29 cellular contexts compared by ENCODE assay signal in the genomic region with DNA sequence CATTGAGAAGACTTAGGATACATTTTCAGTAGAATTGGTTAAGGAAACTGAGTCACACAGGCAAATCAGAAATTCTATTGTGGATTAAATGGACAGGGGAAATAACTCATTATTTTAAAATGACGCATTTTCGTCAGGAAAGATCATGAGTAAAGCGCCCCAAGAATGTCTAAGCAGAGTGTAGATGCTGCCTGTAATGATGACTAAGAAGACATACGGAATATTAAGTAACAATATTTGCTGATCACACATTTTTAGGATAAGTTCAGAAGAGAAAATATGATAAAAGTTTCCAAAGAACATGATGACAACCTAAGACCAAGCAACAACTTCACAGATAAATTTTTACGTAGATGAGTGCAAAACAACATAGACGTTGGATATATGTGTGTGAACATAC.
DNase-seq lines count a peak whose midpoint lies in the region; ATAC-seq and TF ChIP-seq lines count a peak whose summit lies in the region.
"Had no signal": no experiment of that assay in that cellular context is flagged by ENCODE, and none has a peak within 500 bp of the region (broad histone marks: within the 10 kb centered on the region; RNA-seq: fewer than 3 reads in every experiment).

No MANE protein-coding gene starts in this region.

- no peak overlapping the region for H3K9ac ChIP-seq in IMR-90 (ENCODE audit: low read depth, low read length)
- H3K9ac ChIP-seq: BLaER1, neural progenitor cell had no signal

- H3K79me1 ChIP-seq in IMR-90 (ENCODE audit: low read depth in 1 of 2, low read length in 2 of 2) = no peaks in the 10 kb centered on the region

- no TSS peak for BruUV-seq in IMR-90 (replicated peaks; lab: Mats Ljungman, UMichigan)

- no peak overlapping the region for H2AFZ ChIP-seq in IMR-90 (replicated peaks; ENCODE audit: low read length, poor library complexity)

- CTCF ChIA-PET in IMR-90 (lab: Yijun Ruan, JAX) = no interaction called here

- no peaks in the 10 kb centered on the region for H3K36me3 ChIP-seq in IMR-90 (ENCODE audit: control insufficient read depth, insufficient read depth, low read length)
- H3K36me3 ChIP-seq: BLaER1, neural progenitor cell, upper lobe of right lung had no signal

- no peak overlapping the region for H4K5ac ChIP-seq in IMR-90 (ENCODE audit: low read depth, low read length)

- in situ Hi-C loops in IMR-90 (cut with MboI; ENCODE audit: low sequenced_read_pairs) = no loop called here

- no peaks in the 10 kb centered on the region for H3K9me1 ChIP-seq in IMR-90 (ENCODE audit: insufficient read depth, low read length)

- no CpG with 5 or more reads among the region's 6 CpGs for WGBS in IMR-90 (ENCODE audit: extremely low coverage in 2 of 2, insufficient read length in 1 of 2), 2 experiments

- H3K4ac ChIP-seq in IMR-90 (ENCODE audit: low read depth, low read length) = no peak overlapping the region

- H3K27ac ChIP-seq in IMR-90 (ENCODE audit: insufficient read depth, low read length) = no peak overlapping the region
- H3K27ac ChIP-seq: BLaER1, body of pancreas, neural progenitor cell, upper lobe of right lung, VCaP had no signal

- H3K56ac ChIP-seq in IMR-90 (ENCODE audit: extremely low read depth, insufficient read depth, low read length) = no peak overlapping the region

- H4K8ac ChIP-seq in IMR-90 (ENCODE audit: low read depth in 2 of 2, low read length in 2 of 2) = no peak overlapping the region

- H3K4me3 ChIP-seq in IMR-90 (ENCODE audit: insufficient read depth, low read depth, low read length) (no peak overlapping the region), fibroblast of the aortic adventitia (ENCODE audit: low read depth, low read length) (no peak overlapping the region)
- H3K4me3 ChIP-seq: BLaER1, body of pancreas, lung, neural progenitor cell, upper lobe of right lung had no signal

- intact Hi-C loops in IMR-90 (cut with micrococcal nuclease) = no loop called here

- no peaks in the 10 kb centered on the region for H4K20me1 ChIP-seq in IMR-90 (ENCODE audit: insufficient read depth, low read length)
- H4K20me1 ChIP-seq: BLaER1 had no signal

- ATAC-seq in IMR-90 (ENCODE audit: low read depth) (no peak), GM18858 (IDR thresholded peaks at IDR 0.05; ENCODE audit: unreplicated experiment) (no peak), GM18505 (IDR thresholded peaks at IDR 0.05; ENCODE audit: unreplicated experiment) (no peak)
- ATAC-seq: activated naive CD8-positive, alpha-beta T cell treated with anti-CD3 and anti-CD28 coated beads, Interleukin-2, amount 50 U/mL, for 24 hours; activated T-cell treated with anti-CD3 and anti-CD28 coated beads, Interleukin-2, amount 50 U/mL, for 4 hours; body of pancreas; right cardiac atrium; stimulated activated naive B cell treated with anti-CD40 and anti-IgM and Interleukin-4, amounts not matched to agents 10 μg/mL and 1 μg/mL and 100 μg/mL, for 72 hours; upper lobe of right lung had no signal

- H3K27me3 ChIP-seq in IMR-90 (ENCODE audit: control insufficient read depth, insufficient read depth, low read length) = no peaks in the 10 kb centered on the region
- H3K27me3 ChIP-seq: BLaER1, body of pancreas, neural progenitor cell, upper lobe of right lung had no signal

- H3K18ac ChIP-seq in IMR-90 (ENCODE audit: low read depth, low read length) = no peak overlapping the region

- H4K91ac ChIP-seq in IMR-90 (ENCODE audit: insufficient read depth, low read depth, low read length) = no peak overlapping the region

- TF ChIP-seq RAD21 in IMR-90 (IDR thresholded peaks at IDR 0.05; ENCODE audit: low read length) = no peak

- dilution Hi-C loops in IMR-90 (cut with HindIII; ENCODE audit: low sequenced_read_pairs, unreplicated experiment) = no loop called here

- DNase-seq in EH (ENCODE audit: low read depth) (peak; percentile 55), IMR-90 (peak; percentile 63), amniotic epithelial cell (ENCODE audit: low read depth) (peak; percentile 43), fibroblast of the aortic adventitia (ENCODE audit: low read depth) (peak; percentile 26), DMS79 (lab: John Stamatoyannopoulos, UW) (no peak), NCI-H2029 treated with DMSO at 0.1 percent for 48 hours (lab: John Stamatoyannopoulos, UW) (no peak)
- DNase-seq: ACHN; activated CD4-positive, alpha-beta T cell treated with anti-CD3 and anti-CD28 coated beads, Interleukin-2, amount 10 ng/mL, durations not matched to agents 7 days and 5 days; activated naive CD8-positive, alpha-beta T cell treated with anti-CD3 and anti-CD28 coated beads, Interleukin-2, amount 50 U/mL, for 24 hours; activated T-cell treated with anti-CD3 and anti-CD28 coated beads, Interleukin-2, amount 50 U/mL, for 4 hours; body of pancreas; DMS153; foreskin fibroblast; head of caudate nucleus; kidney glomerular epithelial cell; NCI-H1417 treated with DMSO at 0.1 percent for 48 hours; NCI-H2081 treated with DMSO at 0.1 percent for 48 hours; NCI-H345; NCI-H774; right cardiac atrium; stimulated activated CD4-positive, alpha-beta T cell treated with anti-CD3 and anti-CD28 coated beads, Interleukin-15, amount 100 ng/mL, for 24 hours; stimulated activated naive B cell treated with anti-CD40 and anti-IgM and Interleukin-4, amounts not matched to agents 10 μg/mL and 1 μg/mL and 100 μg/mL, for 72 hours; upper lobe of right lung had no signal

- H2BK120ac ChIP-seq in IMR-90 (ENCODE audit: low read depth, low read length) = no peak overlapping the region

- H3K4me1 ChIP-seq in IMR-90 (ENCODE audit: control insufficient read depth, insufficient read depth, low read length) = peaks cover 4% of the 10 kb centered on the region; the same call in 1 of the 2 replicates
- H3K4me1 ChIP-seq: body of pancreas, upper lobe of right lung had no signal

- no peak overlapping the region for H3K14ac ChIP-seq in IMR-90 (replicated peaks; ENCODE audit: low read depth, low read length)

- no peak overlapping the region for H3K4me2 ChIP-seq in IMR-90 (ENCODE audit: low read depth, low read length)
- H3K4me2 ChIP-seq: BLaER1 had no signal

- POLR2A ChIA-PET in IMR-90 (lab: Charles Lee; ENCODE audit: unreplicated experiment) = no interaction called here

- TF ChIP-seq POLR2A in IMR-90 (IDR thresholded peaks at IDR 0.05; ENCODE audit: low read depth, low read length) (no peak), GM18505 (IDR thresholded peaks at IDR 0.05; ENCODE audit: borderline replicate concordance, extremely low read depth, insufficient read depth, insufficient read length) (no peak)

- H2AK9ac ChIP-seq in IMR-90 (replicated peaks; ENCODE audit: low read depth, low read length, poor library complexity) = no peak overlapping the region

- TF ChIP-seq CTCF in IMR-90 (conservative IDR thresholded peaks at IDR 0.05; ENCODE audit: low read depth, low read length) (no peak), fibroblast of the aortic adventitia (IDR thresholded peaks at IDR 0.05; ENCODE audit: insufficient read depth, low read length) (no peak)

- no peaks in the 10 kb centered on the region for H3K9me3 ChIP-seq in IMR-90 (ENCODE audit: control insufficient read depth, insufficient read depth, low read length)
- H3K9me3 ChIP-seq: body of pancreas, upper lobe of right lung had no signal

- no peak overlapping the region for H2BK5ac ChIP-seq in IMR-90 (ENCODE audit: low read depth, low read length, poor library complexity, severe bottlenecking)

- H2BK20ac ChIP-seq in IMR-90 (ENCODE audit: low read depth, low read length) = no peak overlapping the region

- no peak overlapping the region for H3K23ac ChIP-seq in IMR-90 (ENCODE audit: low read depth, low read length)

- H2AK5ac ChIP-seq in IMR-90 (ENCODE audit: low read depth, low read length) = no peak overlapping the region

- H2BK15ac ChIP-seq in IMR-90 (ENCODE audit: low read depth, low read length) = no peak overlapping the region

TF ChIP-seq in IMR-90, 13 proteins besides CTCF, POLR2A, EP300 and RAD21:
- TF ChIP-seq MAFK (IDR thresholded peaks at IDR 0.05; ENCODE audit: low read depth, low read length) = peak; percentile 94
- TF ChIP-seq CHD1 (IDR thresholded peaks at IDR 0.05; ENCODE audit: low read depth, low read length) = no peak

Comparison
In these comparisons a context has a peak if more than half of its experiments do, and no peak if none do; other contexts are left out.
1. DNase-seq: peak in EH (single experiment), IMR-90 (single experiment), amniotic epithelial cell (single experiment) and fibroblast of the aortic adventitia (single experiment); none in DMS79 (single experiment) and NCI-H2029 treated with DMSO at 0.1 percent for 48 hours (single experiment).